11 cellular contexts compared by ENCODE assay signal in genomic region chr2:74004212-74005182, GRCh38. TPM values are rescaled to one million over a fixed set of nuclear protein-coding genes. Genes with fewer than 3 reads are reported as not detected.
A peak's percentile ranks its signal among the peaks of the same experiment; 100 is the strongest.
DNase-seq lines count a peak whose midpoint lies in the region; ATAC-seq and TF ChIP-seq lines count a peak whose summit lies in the region.
"Had no signal": no experiment of that assay in that cellular context is flagged by ENCODE, and none has a peak within 500 bp of the region (broad histone marks: within the 10 kb centered on the region; RNA-seq: fewer than 3 reads in every experiment).

No MANE protein-coding gene starts in this region.

- H3K14ac ChIP-seq in trophoblast cell (ENCODE audit: low read length), result no peak overlapping the region

- H3K4ac ChIP-seq in trophoblast cell (ENCODE audit: low read depth, low read length), result peak overlapping the region; percentile 6

- no CpG with 5 or more reads among the region's 18 CpGs for WGBS in trophoblast cell (ENCODE audit: extremely low coverage, insufficient coverage, insufficient read length)
- 72 to 78% (median 77%) methylated on average over 18 of the region's 18 CpGs for WGBS in ovary, 3 donors

- no peaks in the 10 kb centered on the region for H3K9me3 ChIP-seq in NT2/D1 (ENCODE audit: insufficient read depth, low read length)
- H3K9me3 ChIP-seq in trophoblast cell (ENCODE audit: insufficient read depth, low read depth, low read length), result no peaks in the 10 kb centered on the region
- no peaks in the 10 kb centered on the region for H3K9me3 ChIP-seq in ovary
- H3K9me3 ChIP-seq: A549, tibial nerve had no signal

- peaks cover 10% of the 10 kb centered on the region for H3K27me3 ChIP-seq in NT2/D1 (ENCODE audit: insufficient read depth, insufficient read length)
- H3K27me3 ChIP-seq in trophoblast cell (ENCODE audit: insufficient read depth, low read length), result no peaks in the 10 kb centered on the region
- H3K27me3 ChIP-seq in ovary, result no peaks in the 10 kb centered on the region
- H3K27me3 ChIP-seq: tibial nerve had no signal

- H3K9ac ChIP-seq in NT2/D1 (ENCODE audit: insufficient read length, low read depth) (peak overlapping the region; percentile 11), trophoblast cell (ENCODE audit: low read length) (no peak overlapping the region)

- H4K91ac ChIP-seq in trophoblast cell (ENCODE audit: low read depth, low read length), result no peak overlapping the region

- H3K4me3 ChIP-seq in NT2/D1 (ENCODE audit: insufficient read length, low read depth) (peak overlapping the region; percentile 26), fibroblast of pulmonary artery (replicated peaks; ENCODE audit: low read depth, low read length) (peak overlapping the region; percentile 61), trophoblast cell (ENCODE audit: low read depth, low read length) (no peak overlapping the region), ovary (no peak overlapping the region)
- H3K4me3 ChIP-seq: A549 had no signal

- H2AK5ac ChIP-seq in trophoblast cell (ENCODE audit: low read length), result no peak overlapping the region

- no peak overlapping the region for H4K8ac ChIP-seq in trophoblast cell (ENCODE audit: low read depth, low read length)

- H3K18ac ChIP-seq in trophoblast cell (ENCODE audit: low read length), result peak overlapping the region; percentile 19

- H3K4me2 ChIP-seq in trophoblast cell (ENCODE audit: low read length), result no peak overlapping the region
- H3K4me2 ChIP-seq: A549 had no signal

- intact Hi-C loops in ovary (cut with DNase I), result loop anchor here in 1 of 4 donors (5.0 to 10.0 kb wide), 2 partner anchors 77 to 180 kb away; partner anchors contain the start of genes DGUOK and STAMBP

- no peak overlapping the region for H3K27ac ChIP-seq in trophoblast cell (ENCODE audit: low read depth, low read length)
- no peak overlapping the region for H3K27ac ChIP-seq in ovary

- H3K36me3 ChIP-seq in NT2/D1 (ENCODE audit: insufficient read depth, insufficient read length, low read length), result peaks cover 9% of the 10 kb centered on the region
- H3K36me3 ChIP-seq in trophoblast cell (ENCODE audit: control insufficient read depth in 1 of 2, insufficient read depth in 2 of 2, low read length in 2 of 2), result peaks cover 5 to 8% of the 10 kb centered on the region in 2 experiments
- no peaks in the 10 kb centered on the region for H3K36me3 ChIP-seq in ovary
- H3K36me3 ChIP-seq: tibial nerve had no signal

- TF ChIP-seq CTCF in fibroblast of pulmonary artery (IDR thresholded peaks at IDR 0.05; ENCODE audit: low read length, missing control alignments) (no peak), ovary (IDR thresholded peaks at IDR 0.05) (no peak)

- peaks cover 4% of the 10 kb centered on the region for H3K79me2 ChIP-seq in trophoblast cell (ENCODE audit: control insufficient read depth, insufficient read depth, low read length, poor library complexity)

- H3K4me1 ChIP-seq in NT2/D1 (ENCODE audit: insufficient read depth, insufficient read length) (peaks cover 21% of the 10 kb centered on the region), trophoblast cell (ENCODE audit: control insufficient read depth in 1 of 2, insufficient read depth in 2 of 2, low read length in 2 of 2) (peaks cover 20 to 26% of the 10 kb centered on the region in 2 experiments), ovary (ENCODE audit: insufficient read depth) (peaks cover 42% of the 10 kb centered on the region)

- TF ChIP-seq EP300 in ovary (IDR thresholded peaks at IDR 0.05), result no peak

- DNase-seq in NCI-H82 (lab: John Stamatoyannopoulos, UW) (peak; percentile 75), NCI-H82 treated with DMSO at 0.1 percent for 48 hours (lab: John Stamatoyannopoulos, UW; ENCODE audit: unreplicated experiment) (no peak), NT2/D1 (ENCODE audit: low read depth, low spot score) (no peak), fibroblast of pulmonary artery (ENCODE audit: low read depth) (no peak), trophoblast cell (no peak), ovary (no peak), ecto neural progenitor cell (ENCODE audit: low spot score) (no peak)
- DNase-seq: stimulated activated CD4-positive, alpha-beta T cell treated with anti-CD3 and anti-CD28 coated beads, Interleukin-4, amount 100 ng/mL, for 1 hour had no signal

- H2BK120ac ChIP-seq in trophoblast cell (ENCODE audit: insufficient read depth, low read length, poor library complexity), result no peak overlapping the region

- H2BK5ac ChIP-seq in trophoblast cell (ENCODE audit: low read depth, low read length, poor library complexity), result no peak overlapping the region

- H3K79me1 ChIP-seq in trophoblast cell (ENCODE audit: low read length), result no peaks in the 10 kb centered on the region

- H2AFZ ChIP-seq in trophoblast cell (ENCODE audit: insufficient read depth, low read length, poor library complexity), result no peak overlapping the region

- H4K12ac ChIP-seq in trophoblast cell (ENCODE audit: low read depth, low read length), result no peak overlapping the region

- H3K23ac ChIP-seq in trophoblast cell (ENCODE audit: low read length), result no peak overlapping the region

- no peak overlapping the region for H2BK12ac ChIP-seq in trophoblast cell (ENCODE audit: low read length)

- TF ChIP-seq POLR2A in ovary (IDR thresholded peaks at IDR 0.05), result no peak

- no peak for ATAC-seq in HG03108 (IDR thresholded peaks at IDR 0.05; ENCODE audit: unreplicated experiment)
- ATAC-seq: A549 had no signal

RNA-seq across cellular contexts. Expression of gene TET3, which starts 19.8 kb away (rescaled TPM):
- 11.2 and 11.7 TPM in 2 replicates for polyA plus RNA-seq in trophoblast cell (2013)
- total RNA-seq in ovary, result 10 to 100 TPM in 2 of 7 donors, 1 to 10 TPM in 5; 5.1 to 13.5 (median 7.9) TPM
- 1 to 10 TPM; 2.6 to 3.3 TPM for polyA plus RNA-seq in ovary

Comparison
In these comparisons a context has a peak if more than half of its experiments do, and no peak if none do; other contexts are left out.
1. H3K4me3 ChIP-seq: peak in NT2/D1 (single experiment) and fibroblast of pulmonary artery (single experiment); none in trophoblast cell (single experiment) and ovary (single experiment).